ENCODE assay signal across 1 cellular context in the genomic region with DNA sequence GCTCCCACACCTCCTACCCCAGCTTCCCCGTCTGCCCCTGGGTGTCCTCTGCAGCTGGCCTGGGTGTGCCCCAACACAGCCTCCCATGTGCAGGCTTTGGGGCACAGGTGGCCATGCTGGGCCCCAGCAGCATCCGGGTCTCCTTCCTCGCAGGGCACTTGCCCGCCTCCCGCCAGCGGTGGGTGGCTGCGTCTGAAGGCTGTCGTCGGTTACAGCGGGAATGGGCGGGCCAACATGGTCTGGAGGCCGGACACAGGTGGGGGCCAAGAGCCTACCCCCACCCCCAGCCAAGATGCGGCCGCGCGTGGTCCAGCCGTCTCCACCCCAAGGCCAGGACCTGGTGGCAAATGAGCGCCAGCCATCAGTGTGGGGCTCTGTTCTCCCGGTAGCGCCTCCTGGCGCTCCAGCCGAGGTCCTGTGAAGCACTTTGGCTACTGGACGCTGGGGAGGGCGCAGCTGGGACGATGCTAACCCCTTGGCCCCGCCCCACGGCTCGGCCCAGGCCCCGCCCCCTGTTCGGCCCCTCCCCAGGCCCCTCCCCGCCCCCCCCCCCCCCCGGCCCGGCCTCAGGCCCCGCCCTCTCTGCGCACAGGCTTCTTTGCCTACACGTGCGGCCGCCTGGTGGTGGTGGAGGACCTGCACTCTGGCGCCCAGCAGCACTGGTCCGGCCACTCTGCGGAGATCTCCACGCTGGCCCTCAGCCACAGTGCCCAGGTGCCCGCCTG.
TF ChIP-seq lines count a peak whose summit lies in the region.

No MANE protein-coding gene starts in this region.

TF ChIP-seq in K562, 482 proteins besides CTCF, POLR2A, EP300 and RAD21 (continued from another document):
- TF ChIP-seq, protein P1, sequence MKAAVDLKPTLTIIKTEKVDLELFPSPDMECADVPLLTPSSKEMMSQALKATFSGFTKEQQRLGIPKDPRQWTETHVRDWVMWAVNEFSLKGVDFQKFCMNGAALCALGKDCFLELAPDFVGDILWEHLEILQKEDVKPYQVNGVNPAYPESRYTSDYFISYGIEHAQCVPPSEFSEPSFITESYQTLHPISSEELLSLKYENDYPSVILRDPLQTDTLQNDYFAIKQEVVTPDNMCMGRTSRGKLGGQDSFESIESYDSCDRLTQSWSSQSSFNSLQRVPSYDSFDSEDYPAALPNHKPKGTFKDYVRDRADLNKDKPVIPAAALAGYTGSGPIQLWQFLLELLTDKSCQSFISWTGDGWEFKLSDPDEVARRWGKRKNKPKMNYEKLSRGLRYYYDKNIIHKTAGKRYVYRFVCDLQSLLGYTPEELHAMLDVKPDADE (conservative IDR thresholded peaks at IDR 0.05; ENCODE audit: control insufficient read depth, low read depth, low read length): peak; percentile 51; the same call in 1 of the 2 replicates
- TF ChIP-seq, protein P2, sequence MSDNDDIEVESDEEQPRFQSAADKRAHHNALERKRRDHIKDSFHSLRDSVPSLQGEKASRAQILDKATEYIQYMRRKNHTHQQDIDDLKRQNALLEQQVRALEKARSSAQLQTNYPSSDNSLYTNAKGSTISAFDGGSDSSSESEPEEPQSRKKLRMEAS (CRISPR knock-in tag; IDR thresholded peaks at IDR 0.05): peak; percentile 88
- no peak for TF ChIP-seq HDAC3 (IDR thresholded peaks at IDR 0.05; ENCODE audit: borderline replicate concordance, partially characterized antibody)
- peak; percentile 13 for TF ChIP-seq FIP1L1 (IDR thresholded peaks at IDR 0.05; ENCODE audit: low read depth, low read length, poor library complexity, severe bottlenecking)
- no peak for TF ChIP-seq ETS2 (tag; IDR thresholded peaks at IDR 0.05; ENCODE audit: borderline replicate concordance, poor library complexity, severe bottlenecking)
- no peak for TF ChIP-seq MCM2 (IDR thresholded peaks at IDR 0.05; ENCODE audit: low read depth)
- peak; percentile 73 for TF ChIP-seq TBP (optimal IDR thresholded peaks at IDR 0.05; ENCODE audit: low read depth, low read length)
- no peak for TF ChIP-seq MTA2 (IDR thresholded peaks at IDR 0.05; ENCODE audit: low read depth)
- TF ChIP-seq ZNF212 (CRISPR knock-in tag; IDR thresholded peaks at IDR 0.05): no peak
